In genomic region chr5:157390179-157390923, GRCh38 we compare ENCODE assay signal across 9 cellular contexts.
DNase-seq lines count a peak whose midpoint lies in the region; ATAC-seq, FAIRE-seq and TF ChIP-seq lines count a peak whose summit lies in the region.
"Had no signal": no experiment of that assay in that cellular context is flagged by ENCODE, and none has a peak within 500 bp of the region (broad histone marks: within the 10 kb centered on the region; RNA-seq: fewer than 3 reads in every experiment).

No MANE protein-coding gene starts in this region.

- no peaks in the 10 kb centered on the region for H3K9me3 ChIP-seq in HepG2 (ENCODE audit: low read length)
- H3K9me3 ChIP-seq: body of pancreas had no signal

- BruUV-seq in HepG2 (replicated peaks; lab: Mats Ljungman, UMichigan): no TSS peak

- peak overlapping the region; percentile 37; the same call in 1 of the 2 replicates for H3K4me2 ChIP-seq in HepG2 (ENCODE audit: low read depth, low read length)

- TF ChIP-seq EP300 in HepG2 (IDR thresholded peaks at IDR 0.05; ENCODE audit: low read depth in 2 of 2, low read length in 2 of 2) (no peak; a peak in 1 of 4 replicates), HepG2 (CRISPR knock-in tag; IDR thresholded peaks at IDR 0.05; ENCODE audit: borderline replicate concordance) (no peak)

- H3K27me3 Mint-ChIP-seq in activated naive CD4-positive, alpha-beta T cell treated with anti-CD3 and anti-CD28 coated beads, Interleukin-2, amount 10 ng/mL, durations not matched to agents 7 days and 5 days: no peaks in the 10 kb centered on the region

- H3K4me3 ChIP-seq in HepG2 (replicated peaks in 1 of 3; ENCODE audit: insufficient read depth in 1 of 3, low read depth in 2 of 3, low read length in 3 of 3): no peak overlapping the region
- H3K4me3 ChIP-seq: body of pancreas had no signal

- H3K4me1 ChIP-seq in HepG2 (ENCODE audit: insufficient read depth, low read length): peaks cover 45% of the 10 kb centered on the region
- H3K4me1 ChIP-seq: body of pancreas had no signal

- no peak for TF ChIP-seq CTCF in HepG2 (CRISPR knock-in tag; IDR thresholded peaks at IDR 0.05)

- WGBS in HepG2 (ENCODE audit: low lambda C conversion rate): 33% methylated on average over 12 of the region's 15 CpGs

- H3K27ac Mint-ChIP-seq in activated naive CD4-positive, alpha-beta T cell treated with anti-CD3 and anti-CD28 coated beads, Interleukin-2, amount 10 ng/mL, durations not matched to agents 7 days and 5 days: peak overlapping the region; percentile 75
- H3K27ac Mint-ChIP-seq in stimulated activated effector memory CD8-positive, alpha-beta T cell treated with anti-CD3 and anti-CD28 coated beads, Interleukin-12 subunit alpha, Interleukin-12 subunit beta, amount 100 ng/mL, for 72 hours: peak overlapping the region; percentile 98

- H3K9me3 Mint-ChIP-seq in activated naive CD4-positive, alpha-beta T cell treated with anti-CD3 and anti-CD28 coated beads, Interleukin-2, amount 10 ng/mL, durations not matched to agents 7 days and 5 days: no peaks in the 10 kb centered on the region
- H3K9me3 Mint-ChIP-seq in stimulated activated effector memory CD8-positive, alpha-beta T cell treated with anti-CD3 and anti-CD28 coated beads, Interleukin-12 subunit alpha, Interleukin-12 subunit beta, amount 100 ng/mL, for 72 hours: no peaks in the 10 kb centered on the region

- no peak for TF ChIP-seq POLR2A in HepG2 (IDR thresholded peaks at IDR 0.05; ENCODE audit: insufficient read depth in 1 of 2, low read depth in 2 of 2, low read length in 2 of 2)

- H3K36me3 Mint-ChIP-seq in activated naive CD4-positive, alpha-beta T cell treated with anti-CD3 and anti-CD28 coated beads, Interleukin-2, amount 10 ng/mL, durations not matched to agents 7 days and 5 days: peaks cover 76% of the 10 kb centered on the region
- peaks cover 89% of the 10 kb centered on the region for H3K36me3 Mint-ChIP-seq in stimulated activated effector memory CD8-positive, alpha-beta T cell treated with anti-CD3 and anti-CD28 coated beads, Interleukin-12 subunit alpha, Interleukin-12 subunit beta, amount 100 ng/mL, for 72 hours

- H3K4me1 Mint-ChIP-seq in activated naive CD4-positive, alpha-beta T cell treated with anti-CD3 and anti-CD28 coated beads, Interleukin-2, amount 10 ng/mL, durations not matched to agents 7 days and 5 days: peaks cover 14% of the 10 kb centered on the region
- peaks cover 46% of the 10 kb centered on the region for H3K4me1 Mint-ChIP-seq in stimulated activated effector memory CD8-positive, alpha-beta T cell treated with anti-CD3 and anti-CD28 coated beads, Interleukin-12 subunit alpha, Interleukin-12 subunit beta, amount 100 ng/mL, for 72 hours

- no peaks in the 10 kb centered on the region for H3K79me2 ChIP-seq in HepG2 (ENCODE audit: insufficient read depth, low read length)

- DNase-seq in AG08395 (ENCODE audit: low spot score) (peak; percentile 91), NOMO-1 treated with DMSO at 0.1 percent for 48 hours (lab: John Stamatoyannopoulos, UW; ENCODE audit: unreplicated experiment) (peak; percentile 89), HepG2 (ENCODE audit: low spot score) (peak; percentile 93), midbrain (lab: John Stamatoyannopoulos, UW) (no peak), NCI-H2081 (lab: John Stamatoyannopoulos, UW) (no peak)
- DNase-seq in activated naive CD4-positive, alpha-beta T cell treated with anti-CD3 and anti-CD28 coated beads, Interleukin-2, amount 10 ng/mL, durations not matched to agents 7 days and 5 days: peak; percentile 49
- DNase-seq in stimulated activated effector memory CD8-positive, alpha-beta T cell treated with anti-CD3 and anti-CD28 coated beads, Interleukin-12 subunit alpha, Interleukin-12 subunit beta, amount 100 ng/mL, for 72 hours (ENCODE audit: low spot score in 2 of 2): peak; percentile 47 to 83

- peak overlapping the region; percentile 23 for H3K27ac ChIP-seq in HepG2 (ENCODE audit: extremely low read length, insufficient read depth, low read length)
- H3K27ac ChIP-seq: body of pancreas had no signal

- intact Hi-C loops in HepG2 (cut with micrococcal nuclease; ENCODE audit: unreplicated experiment): loop anchor here (1.0 kb wide), 1 partner anchor 87 kb away; no protein-coding TSS in a partner anchor

- H2AFZ ChIP-seq in HepG2 (ENCODE audit: low read length): no peak overlapping the region

- no peak overlapping the region for H3K9ac ChIP-seq in HepG2 (ENCODE audit: insufficient read depth, low read depth, low read length)

- CTCF ChIA-PET in activated naive CD4-positive, alpha-beta T cell treated with anti-CD3 and anti-CD28 coated beads, Interleukin-2, amount 10 ng/mL, durations not matched to agents 7 days and 5 days (lab: Charles Lee): interaction anchor here (1.3 to 2.1 kb wide), 3 partner anchors 47 to 371 kb away, joined by 5 to 8 read pairs (median 7); partner anchors contain the start of gene LSM11
- CTCF ChIA-PET in HepG2 (lab: Yijun Ruan, JAX; ENCODE audit: low intra/inter-chr PET ratio, low total read pairs): no interaction called here

- ATAC-seq in HepG2: peak; percentile 99
- peak; percentile 99 for ATAC-seq in stimulated activated effector memory CD8-positive, alpha-beta T cell treated with anti-CD3 and anti-CD28 coated beads, Interleukin-12 subunit alpha, Interleukin-12 subunit beta, amount 100 ng/mL, for 72 hours
- ATAC-seq in GM19467 (IDR thresholded peaks at IDR 0.05; ENCODE audit: unreplicated experiment): no peak
- ATAC-seq: body of pancreas had no signal

- H3K27me3 ChIP-seq in HepG2 (ENCODE audit: control insufficient read depth in 1 of 2, insufficient read depth in 2 of 2, low read length in 2 of 2): no peaks in the 10 kb centered on the region
- H3K27me3 ChIP-seq: body of pancreas had no signal

- in situ Hi-C loops in HepG2 (cut with HindIII; ENCODE audit: extremely low pct_ligation_motif_present, low pct_unique_long_range_greater_than_20kb): no loop called here

- POLR2A ChIA-PET in HepG2 (lab: Yijun Ruan, JAX): interaction anchor here (0.7 kb wide), 1 partner anchor 51 kb away, joined by 3 read pairs; no protein-coding TSS in a partner anchor

- peak; percentile 92 for FAIRE-seq in HepG2 (lab: Jason Lieb, UNC)

- H3K36me3 ChIP-seq in HepG2 (replicated peaks in 1 of 2; ENCODE audit: control insufficient read depth in 1 of 2, insufficient read depth in 2 of 2, low read length in 2 of 2): 0 out of 5 replicates have a peak, but pooled peaks cover 0 to 6% of the 10 kb centered on the region in 2 experiments

- no peaks in the 10 kb centered on the region for H4K20me1 ChIP-seq in HepG2 (ENCODE audit: insufficient read depth, low read length)

- H3K4me3 Mint-ChIP-seq in activated naive CD4-positive, alpha-beta T cell treated with anti-CD3 and anti-CD28 coated beads, Interleukin-2, amount 10 ng/mL, durations not matched to agents 7 days and 5 days: no peak overlapping the region
- peak overlapping the region; percentile 65 for H3K4me3 Mint-ChIP-seq in stimulated activated effector memory CD8-positive, alpha-beta T cell treated with anti-CD3 and anti-CD28 coated beads, Interleukin-12 subunit alpha, Interleukin-12 subunit beta, amount 100 ng/mL, for 72 hours

- TF ChIP-seq RAD21 in HepG2 (CRISPR knock-in tag; IDR thresholded peaks at IDR 0.05): no peak

TF ChIP-seq in HepG2, 621 proteins besides CTCF, POLR2A, EP300 and RAD21 (continues in another document):
- no peak for TF ChIP-seq ZKSCAN5 (CRISPR knock-in tag; IDR thresholded peaks at IDR 0.05)
- TF ChIP-seq PHF8 (CRISPR knock-in tag; IDR thresholded peaks at IDR 0.05): no peak
- no peak for TF ChIP-seq ZNF562 (CRISPR knock-in tag; IDR thresholded peaks at IDR 0.05; ENCODE audit: borderline replicate concordance)
- TF ChIP-seq ZBTB7A (CRISPR knock-in tag; IDR thresholded peaks at IDR 0.05): no peak
- TF ChIP-seq TFAP4 (IDR thresholded peaks at IDR 0.05; ENCODE audit: borderline replicate concordance, low read depth): no peak
- TF ChIP-seq AFF4 (CRISPR knock-in tag; IDR thresholded peaks at IDR 0.05): no peak
- no peak for TF ChIP-seq NPAS2 (CRISPR knock-in tag; IDR thresholded peaks at IDR 0.05; ENCODE audit: borderline replicate concordance)
- TF ChIP-seq NR2C2 (CRISPR knock-in tag; IDR thresholded peaks at IDR 0.05; ENCODE audit: borderline replicate concordance): peak; percentile 29; the same call in 1 of the 2 replicates

Comparison
In these comparisons a context has a peak if more than half of its experiments do, and no peak if none do; other contexts are left out.
1. DNase-seq: peak in AG08395 (single experiment), NOMO-1 treated with DMSO at 0.1 percent for 48 hours (single experiment), activated naive CD4-positive, alpha-beta T cell treated with anti-CD3 and anti-CD28 coated beads, Interleukin-2, amount 10 ng/mL, durations not matched to agents 7 days and 5 days (single experiment), HepG2 (single experiment) and stimulated activated effector memory CD8-positive, alpha-beta T cell treated with anti-CD3 and anti-CD28 coated beads, Interleukin-12 subunit alpha, Interleukin-12 subunit beta, amount 100 ng/mL, for 72 hours (2 of 2); none in midbrain (single experiment) and NCI-H2081 (0 of 2).